In the genomic region with DNA sequence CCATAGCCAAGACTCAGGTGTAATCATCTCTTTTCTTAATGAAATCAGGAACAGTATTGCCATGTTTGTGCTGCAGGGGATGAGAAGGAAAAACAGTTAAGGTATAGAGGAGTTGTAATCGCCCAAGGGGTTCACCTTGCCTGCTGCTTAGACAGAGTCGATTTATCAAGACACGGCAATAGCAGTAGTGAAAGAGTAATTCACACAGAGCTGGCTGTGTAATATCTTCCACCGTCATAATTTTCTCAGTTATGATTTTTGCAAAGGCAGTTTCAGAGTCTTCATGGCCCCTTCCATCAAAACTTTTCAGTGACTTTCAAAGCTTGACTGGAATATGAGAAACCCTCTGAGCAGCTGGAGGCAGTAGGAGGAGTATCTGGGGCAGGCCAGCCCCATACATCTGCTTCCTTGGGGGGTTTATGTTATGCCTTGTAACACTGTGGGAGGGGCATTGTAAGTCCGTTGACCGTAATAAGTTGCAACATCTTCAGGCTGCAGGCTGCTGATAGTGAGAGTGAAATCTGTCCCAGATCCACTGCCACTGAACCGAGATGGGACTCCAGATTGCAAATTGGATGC, we compare ENCODE assay signal across 7 cellular contexts.
DNase-seq lines count a peak whose midpoint lies in the region; ATAC-seq, FAIRE-seq and TF ChIP-seq lines count a peak whose summit lies in the region.
"Not testable (repeated sequence)": the region's sequence is repeated elsewhere in the genome, so short reads cannot be mapped to it uniquely, and the experiment has no call there.

No MANE protein-coding gene starts in this region.

- H3K27ac Mint-ChIP-seq in activated CD4-positive, alpha-beta T cell treated with anti-CD3 and anti-CD28 coated beads for 36 hours = not testable (repeated sequence)

- H3K4me1 Mint-ChIP-seq in activated CD4-positive, alpha-beta T cell treated with anti-CD3 and anti-CD28 coated beads for 36 hours = not testable (repeated sequence)

- peak; percentile 53 for ATAC-seq in GM18511 (IDR thresholded peaks at IDR 0.05; ENCODE audit: unreplicated experiment)
- ATAC-seq in GM19351 (IDR thresholded peaks at IDR 0.05; ENCODE audit: unreplicated experiment) = peak; percentile 45
- ATAC-seq in HG02852 (IDR thresholded peaks at IDR 0.05; ENCODE audit: unreplicated experiment) = peak; percentile 44
- peak; percentile 46 for ATAC-seq in HG03025 (IDR thresholded peaks at IDR 0.05; ENCODE audit: low FRiP score, unreplicated experiment)
- peak; percentile 28 for ATAC-seq in HG03442 (IDR thresholded peaks at IDR 0.05; ENCODE audit: unreplicated experiment)
- peak; percentile 30 for ATAC-seq in activated CD4-positive, alpha-beta T cell treated with anti-CD3 and anti-CD28 coated beads for 36 hours

- POLR2A ChIA-PET in activated CD4-positive, alpha-beta T cell treated with anti-CD3 and anti-CD28 coated beads for 36 hours (lab: Charles Lee) = not testable (repeated sequence)

- TF ChIP-seq POLR2A in GM12891 (IDR thresholded peaks at IDR 0.05; ENCODE audit: low read depth, low read length) = not testable (repeated sequence)

- CTCF ChIA-PET in activated CD4-positive, alpha-beta T cell treated with anti-CD3 and anti-CD28 coated beads for 36 hours (lab: Charles Lee) = not testable (repeated sequence)

- not testable (repeated sequence) for H3K4me3 Mint-ChIP-seq in activated CD4-positive, alpha-beta T cell treated with anti-CD3 and anti-CD28 coated beads for 36 hours

- DNase-seq in GM12891 (ENCODE audit: insufficient read length, low spot score); activated CD4-positive, alpha-beta T cell treated with anti-CD3 and anti-CD28 coated beads for 36 hours: not testable (repeated sequence)

- FAIRE-seq in GM12891 (lab: Jason Lieb, UNC) = peak; percentile 43

- H3K9me3 Mint-ChIP-seq in activated CD4-positive, alpha-beta T cell treated with anti-CD3 and anti-CD28 coated beads for 36 hours (ENCODE audit: low read depth) = not testable (repeated sequence)

- H3K36me3 Mint-ChIP-seq in activated CD4-positive, alpha-beta T cell treated with anti-CD3 and anti-CD28 coated beads for 36 hours (ENCODE audit: low read depth) = not testable (repeated sequence)

- intact Hi-C loops in activated CD4-positive, alpha-beta T cell treated with anti-CD3 and anti-CD28 coated beads for 36 hours (cut with DNase I, micrococcal nuclease) = not testable (repeated sequence)

- H3K27me3 Mint-ChIP-seq in activated CD4-positive, alpha-beta T cell treated with anti-CD3 and anti-CD28 coated beads for 36 hours = not testable (repeated sequence)
